ENCODE assay signal across 28 cellular contexts in genomic region chr11:30172872-30173271, GRCh38. TPM values are rescaled to one million over a fixed set of nuclear protein-coding genes. Genes with fewer than 3 reads are reported as not detected.
A peak's percentile ranks its signal among the peaks of the same experiment; 100 is the strongest.
DNase-seq lines count a peak whose midpoint lies in the region; ATAC-seq and TF ChIP-seq lines count a peak whose summit lies in the region.
"Had no signal": no experiment of that assay in that cellular context is flagged by ENCODE, and none has a peak within 500 bp of the region (broad histone marks: within the 10 kb centered on the region; RNA-seq: fewer than 3 reads in every experiment).

No MANE protein-coding gene starts in this region.

- H3K36me3 ChIP-seq in hepatocyte (replicated peaks; ENCODE audit: insufficient read depth, low read depth), result no peaks in the 10 kb centered on the region
- no peaks in the 10 kb centered on the region for H3K36me3 ChIP-seq in stomach
- H3K36me3 ChIP-seq: MG63, right lobe of liver had no signal

- H3K9me3 ChIP-seq in hepatocyte (ENCODE audit: low read depth), result no peaks in the 10 kb centered on the region
- peaks cover 0 to 15% (median 6%) of the 10 kb centered on the region in 4 donors for H3K9me3 ChIP-seq in stomach
- H3K9me3 ChIP-seq: MG63, right lobe of liver had no signal

- peak; percentile 67 for DNase-seq in D341Med (ENCODE audit: low spot score)
- peak; percentile 34 for DNase-seq in HT-29 (ENCODE audit: low spot score)
- peak; percentile 48 for DNase-seq in hepatocyte (ENCODE audit: low spot score)
- no peak for DNase-seq in stomach
- DNase-seq in NCI-H1048 (lab: John Stamatoyannopoulos, UW), result no peak
- DNase-seq in NCI-H146 (lab: John Stamatoyannopoulos, UW), result no peak
- DNase-seq: activated CD4-positive, alpha-beta T cell treated with anti-CD3 and anti-CD28 coated beads for 4 hours; activated CD8-positive, alpha-beta T cell treated with anti-CD3 and anti-CD28 coated beads, Interleukin-2, amount 10 ng/mL, durations not matched to agents 7 days and 5 days; CD4-positive, CD25-positive, alpha-beta regulatory T cell; effector CD8-positive, alpha-beta T cell; GOT3; KG1; MG63; NCI-H1105 treated with DMSO at 0.1 percent for 48 hours; NCI-H1930; NCI-H2171 treated with DMSO at 0.1 percent for 48 hours; NCI-H510A; PC-9; right lobe of liver; Right ventricle myocardium superior; stimulated activated CD4-positive, alpha-beta T cell treated with anti-CD3 and anti-CD28 coated beads, Interleukin-12 subunit alpha, Interleukin-12 subunit beta, amount 100 ng/mL, for 4 hours; stimulated activated CD4-positive, alpha-beta T cell treated with anti-CD3 and anti-CD28 coated beads, Interleukin-4, amount 100 ng/mL, for 1 hour; trophoblast cell had no signal

- H3K9me2 ChIP-seq in hepatocyte (replicated peaks; ENCODE audit: insufficient read depth), result no peaks in the 10 kb centered on the region

- intact Hi-C loops in stomach (cut with DNase I; ENCODE audit: low total_unique reads), result no loop called here

- peak; percentile 22 for TF ChIP-seq EP300 in stomach (IDR thresholded peaks at IDR 0.05)

- 29% methylated on average over 3 of the region's 3 CpGs for WGBS in hepatocyte (ENCODE audit: low lambda C conversion rate, missing lambda C conversion rate)
- whole genome bisulfite sequencing in stomach, 5 donors, result 14 to 32% (median 19%) methylated on average over 3 of the region's 3 CpGs

- TF ChIP-seq CTCF in hepatocyte (IDR thresholded peaks at IDR 0.05; ENCODE audit: poor library complexity) (no peak), stomach (IDR thresholded peaks at IDR 0.05) (no peak)

- H3K4me3 ChIP-seq in hepatocyte (no peak overlapping the region), stomach (no peak overlapping the region)
- H3K4me3 ChIP-seq: MG63, PC-9, right lobe of liver had no signal

- no peaks in the 10 kb centered on the region for H4K20me1 ChIP-seq in hepatocyte (ENCODE audit: insufficient read depth, poor library complexity, severe bottlenecking)

- no peak overlapping the region for H3K4me2 ChIP-seq in hepatocyte
- H3K4me2 ChIP-seq: PC-9 had no signal

- H3K27me3 ChIP-seq in hepatocyte, result no peaks in the 10 kb centered on the region
- no peaks in the 10 kb centered on the region for H3K27me3 ChIP-seq in stomach
- H3K27me3 ChIP-seq: MG63, right lobe of liver had no signal

- H2AFZ ChIP-seq in hepatocyte, result no peak overlapping the region
- H2AFZ ChIP-seq: PC-9 had no signal

- TF ChIP-seq POLR2A in stomach (IDR thresholded peaks at IDR 0.05), result no peak

- H3K79me2 ChIP-seq in hepatocyte, result no peaks in the 10 kb centered on the region

- H3K4me1 ChIP-seq in hepatocyte (ENCODE audit: insufficient read depth) (peaks cover 10% of the 10 kb centered on the region), stomach (peaks cover 14 to 62% (median 40%) of the 10 kb centered on the region in 4 donors)
- H3K4me1 ChIP-seq: right lobe of liver had no signal

- ATAC-seq in HG02571 (IDR thresholded peaks at IDR 0.05; ENCODE audit: unreplicated experiment), result no peak
- ATAC-seq: activated CD8-positive, alpha-beta T cell treated with anti-CD3 and anti-CD28 coated beads, Interleukin-2, amount 10 ng/mL, durations not matched to agents 7 days and 5 days; activated T-helper 17 cell treated with anti-CD3 and anti-CD28 coated beads, Interleukin-2, amount 50 U/mL, for 72 hours; left lobe of liver; right lobe of liver had no signal

- peak overlapping the region; percentile 57 for H3K27ac ChIP-seq in hepatocyte
- H3K27ac ChIP-seq in stomach, result peak overlapping the region; percentile 82 to 93 (median 84)
- H3K27ac ChIP-seq: epithelial cell of prostate, PC-9, right lobe of liver, VCaP had no signal

RNA-seq across cellular contexts. Expression of gene FSHB, which starts 57.9 kb away (rescaled TPM):
- not detected in 2 replicates for total RNA-seq in HT-29 (2014; rRNA removed; shearing (Covaris generic))
- total RNA-seq in hepatocyte (not detected in 2 replicates), stomach (not detected)
- polyA plus RNA-seq in hepatocyte (not detected in 2 replicates), stomach (not detected)
- total RNA-seq: activated CD8-positive, alpha-beta T cell treated with anti-CD3 and anti-CD28 coated beads, Interleukin-2, amount 10 ng/mL, durations not matched to agents 7 days and 5 days; activated T-helper 17 cell treated with anti-CD3 and anti-CD28 coated beads, Interleukin-2, amount 50 U/mL, for 72 hours; CD4-positive, CD25-positive, alpha-beta regulatory T cell; left lobe of liver; PC-9; right lobe of liver; Right ventricle myocardium superior had no signal
- polyA plus RNA-seq: CD4-positive, CD25-positive, alpha-beta regulatory T cell had no signal

Comparison
In these comparisons a context has a peak if more than half of its experiments do, and no peak if none do; other contexts are left out.
1. DNase-seq: peak in D341Med (single experiment), HT-29 (single experiment) and hepatocyte (single experiment); none in stomach (single experiment), NCI-H1048 (single experiment) and NCI-H146 (single experiment).